In genomic region chr14:74804219-74804825, GRCh38 we compare ENCODE assay signal across 8 cellular contexts. TPM values are rescaled to one million over a fixed set of nuclear protein-coding genes. Genes with fewer than 3 reads are reported as not detected.
A peak's percentile ranks its signal among the peaks of the same experiment; 100 is the strongest.
DNase-seq lines count a peak whose midpoint lies in the region; ATAC-seq and TF ChIP-seq lines count a peak whose summit lies in the region.

No MANE protein-coding gene starts in this region.

- H3K27me3 Mint-ChIP-seq in effector memory CD8-positive, alpha-beta T cell, result no peaks in the 10 kb centered on the region
- peaks cover 2% of the 10 kb centered on the region for H3K27me3 Mint-ChIP-seq in neural progenitor cell (ENCODE audit: insufficient read depth, low read depth)

- H4K20me1 ChIP-seq in neural progenitor cell (ENCODE audit: low read depth), result peaks cover 17% of the 10 kb centered on the region

- ATAC-seq in effector memory CD8-positive, alpha-beta T cell (replicated peaks), result peak; percentile 51
- ATAC-seq in GM18520 (IDR thresholded peaks at IDR 0.05; ENCODE audit: unreplicated experiment) (no peak), HG02571 (IDR thresholded peaks at IDR 0.05; ENCODE audit: unreplicated experiment) (no peak), HG02623 (IDR thresholded peaks at IDR 0.05; ENCODE audit: unreplicated experiment) (no peak)

- H3K36me3 Mint-ChIP-seq in effector memory CD8-positive, alpha-beta T cell (ENCODE audit: insufficient read depth), result peaks cover 45% of the 10 kb centered on the region
- H3K36me3 Mint-ChIP-seq in neural progenitor cell, result peaks cover 24% of the 10 kb centered on the region

- H3K4me3 ChIP-seq in GM12865 (ENCODE audit: low read depth, low read length) (no peak overlapping the region), neural progenitor cell (no peak overlapping the region)

- no peaks in the 10 kb centered on the region for H3K27me3 ChIP-seq in neural progenitor cell

- no peaks in the 10 kb centered on the region for H3F3A ChIP-seq in neural progenitor cell (ENCODE audit: low read depth)

- H3K4me1 ChIP-seq in neural progenitor cell, result no peaks in the 10 kb centered on the region

- peak overlapping the region in 1 of 2 donors; percentile 19 for H3K27ac Mint-ChIP-seq in effector memory CD8-positive, alpha-beta T cell
- no peak overlapping the region for H3K27ac Mint-ChIP-seq in neural progenitor cell

- no peak overlapping the region for H3K4me3 Mint-ChIP-seq in effector memory CD8-positive, alpha-beta T cell
- no peak overlapping the region for H3K4me3 Mint-ChIP-seq in neural progenitor cell

- no peak overlapping the region for H3K9ac ChIP-seq in neural progenitor cell

- no peak overlapping the region for H3K4me2 ChIP-seq in neural progenitor cell

- peaks cover 23% of the 10 kb centered on the region for H3K79me2 ChIP-seq in neural progenitor cell (ENCODE audit: low read depth)

- TF ChIP-seq CTCF in AG09319 (IDR thresholded peaks at IDR 0.05; ENCODE audit: low read depth, low read length), result peak; percentile 77
- TF ChIP-seq CTCF in GM12865 (IDR thresholded peaks at IDR 0.05; ENCODE audit: insufficient read depth, low read depth, low read length, missing control alignments), result peak; percentile 54
- TF ChIP-seq CTCF in neural progenitor cell (IDR thresholded peaks at IDR 0.05), result peak; percentile 44

- H3K9me3 ChIP-seq in neural progenitor cell (ENCODE audit: low read depth), result no peaks in the 10 kb centered on the region

- no peaks in the 10 kb centered on the region for H3K9me3 Mint-ChIP-seq in effector memory CD8-positive, alpha-beta T cell
- H3K9me3 Mint-ChIP-seq in neural progenitor cell, result no peaks in the 10 kb centered on the region

- H3K4me1 Mint-ChIP-seq in effector memory CD8-positive, alpha-beta T cell (ENCODE audit: low read depth in 2 of 2), result peaks cover under 1 to 6% of the 10 kb centered on the region in 2 donors
- no peaks in the 10 kb centered on the region for H3K4me1 Mint-ChIP-seq in neural progenitor cell

- H3K27ac ChIP-seq in neural progenitor cell, result no peak overlapping the region

- H2AFZ ChIP-seq in neural progenitor cell (replicated peaks), result no peak overlapping the region

- peak; percentile 34 for DNase-seq in AG09319 (ENCODE audit: extremely low read depth, low read depth)
- peak; percentile 50 for DNase-seq in GM12865 (ENCODE audit: low read depth)
- peak; percentile 79 for DNase-seq in RKO (ENCODE audit: low spot score)
- peak; percentile 12 to 28 (median 17) for DNase-seq in effector memory CD8-positive, alpha-beta T cell
- DNase-seq in neural progenitor cell (ENCODE audit: low spot score), result peak; percentile 11

- H3K36me3 ChIP-seq in neural progenitor cell, result peaks cover 8% of the 10 kb centered on the region

RNA-seq across cellular contexts. Expression of gene YLPM1, which starts 41.2 kb away (rescaled TPM):
- 35.7 and 55.9 TPM in 2 replicates for total RNA-seq in neural progenitor cell (ENCODE audit: low replicate concordance)

Comparison
In these comparisons a context has a peak if more than half of its experiments do, and no peak if none do; other contexts are left out.
1. DNase-seq: peak in every context shown above with its lines; median percentile 79 in RKO; 50 in GM12865; 34 in AG09319; 17 in effector memory CD8-positive, alpha-beta T cell; 11 in neural progenitor cell.